12 cellular contexts compared by ENCODE assay signal in genomic region chr12:75892779-75893408, GRCh38.
DNase-seq lines count a peak whose midpoint lies in the region; ATAC-seq and TF ChIP-seq lines count a peak whose summit lies in the region.
"Had no signal": no experiment of that assay in that cellular context is flagged by ENCODE, and none has a peak within 500 bp of the region (broad histone marks: within the 10 kb centered on the region; RNA-seq: fewer than 3 reads in every experiment).

No MANE protein-coding gene starts in this region.

- no peak overlapping the region for H2BK12ac ChIP-seq in trophoblast cell (ENCODE audit: low read length)

- no peaks in the 10 kb centered on the region for H4K20me1 ChIP-seq in fibroblast of lung (ENCODE audit: control insufficient read depth, extremely low read depth, insufficient read depth, low read length)

- no peak overlapping the region for H3K4me3 ChIP-seq in HEK293 (ENCODE audit: low read depth, low read length)
- no peak overlapping the region for H3K4me3 ChIP-seq in fibroblast of lung (replicated peaks in 1 of 4; ENCODE audit: control extremely low read depth in 1 of 4, insufficient read depth in 1 of 4, low read depth in 3 of 4, low read length in 4 of 4)
- H3K4me3 ChIP-seq in trophoblast cell (ENCODE audit: low read depth, low read length): no peak overlapping the region
- H3K4me3 ChIP-seq in upper lobe of left lung: no peak overlapping the region

- no peak overlapping the region for H3K18ac ChIP-seq in trophoblast cell (ENCODE audit: low read length)

- H4K8ac ChIP-seq in trophoblast cell (ENCODE audit: low read depth, low read length): no peak overlapping the region

- H3K4me2 ChIP-seq in fibroblast of lung (ENCODE audit: extremely low read depth, insufficient read depth, low read length): no peak overlapping the region
- H3K4me2 ChIP-seq in trophoblast cell (ENCODE audit: low read length): no peak overlapping the region

- POLR2A ChIA-PET in HEK293 (lab: Yijun Ruan, JAX): no interaction called here

- H3K36me3 ChIP-seq in HEK293 (ENCODE audit: control insufficient read depth in 2 of 2, insufficient read depth in 1 of 2, low read length in 2 of 2): no peaks in the 10 kb centered on the region
- no peaks in the 10 kb centered on the region for H3K36me3 ChIP-seq in fibroblast of lung (ENCODE audit: control insufficient read depth, insufficient read depth, low read length)
- no peaks in the 10 kb centered on the region for H3K36me3 ChIP-seq in trophoblast cell (ENCODE audit: control insufficient read depth in 1 of 2, insufficient read depth in 2 of 2, low read length in 2 of 2)
- H3K36me3 ChIP-seq in upper lobe of left lung: no peaks in the 10 kb centered on the region

- no peak overlapping the region for H2AFZ ChIP-seq in fibroblast of lung (ENCODE audit: low read length)
- no peak overlapping the region for H2AFZ ChIP-seq in trophoblast cell (ENCODE audit: insufficient read depth, low read length, poor library complexity)

- no peak overlapping the region for H2AK5ac ChIP-seq in trophoblast cell (ENCODE audit: low read length)

- no peak for TF ChIP-seq CTCF in HEK293 (tag by site-specific recombination; IDR thresholded peaks at IDR 0.05)
- TF ChIP-seq CTCF in fibroblast of lung (conservative IDR thresholded peaks at IDR 0.05 in 1 of 2, IDR thresholded peaks at IDR 0.05 in 1 of 2; ENCODE audit: low read depth in 1 of 2, low read length in 2 of 2): no peak
- no peak for TF ChIP-seq CTCF in upper lobe of left lung (IDR thresholded peaks at IDR 0.05)

- CTCF ChIA-PET in HEK293 (lab: Yijun Ruan, JAX): interaction anchor here (0.6 to 1.4 kb wide), 2 partner anchors 10 to 167 kb away, joined by 3 to 4 read pairs; no protein-coding TSS in a partner anchor

- no peak for TF ChIP-seq EP300 in upper lobe of left lung (IDR thresholded peaks at IDR 0.05)

- H3K23ac ChIP-seq in trophoblast cell (ENCODE audit: low read length): no peak overlapping the region

- H3K4me1 ChIP-seq in HEK293 (ENCODE audit: control insufficient read depth, insufficient read depth, low read length) (no peaks in the 10 kb centered on the region; the same call in 1 of the 2 replicates), fibroblast of lung (ENCODE audit: control insufficient read depth, extremely low read depth, insufficient read depth, low read length) (peaks cover 3% of the 10 kb centered on the region), trophoblast cell (ENCODE audit: control insufficient read depth in 1 of 2, insufficient read depth in 2 of 2, low read length in 2 of 2) (peaks cover 3 to 4% of the 10 kb centered on the region in 2 experiments), upper lobe of left lung (no peaks in the 10 kb centered on the region)

- H4K12ac ChIP-seq in trophoblast cell (ENCODE audit: low read depth, low read length): no peak overlapping the region

- peak; percentile 32 for DNase-seq in SK-N-DZ (ENCODE audit: low spot score)
- peak; percentile 44 to 96 for DNase-seq in fibroblast of lung (ENCODE audit: low read depth in 2 of 2)
- peak; percentile 88 to 92 for DNase-seq in trophoblast cell
- no peak for DNase-seq in upper lobe of left lung
- no peak for DNase-seq in ecto neural progenitor cell (ENCODE audit: low spot score)
- DNase-seq: activated gamma-delta T cell, cortex of kidney, glutamatergic neuron, NCI-H1105, NCI-H526 treated with DMSO at 0.1 percent for 48 hours had no signal

- TF ChIP-seq POLR2A in upper lobe of left lung (IDR thresholded peaks at IDR 0.05): no peak

- H3K9me3 ChIP-seq in HEK293 (ENCODE audit: control insufficient read depth, insufficient read depth, low read depth, low read length) (no peaks in the 10 kb centered on the region), fibroblast of lung (ENCODE audit: control insufficient read depth, insufficient read depth, low read depth, low read length) (no peaks in the 10 kb centered on the region), trophoblast cell (ENCODE audit: insufficient read depth, low read depth, low read length) (no peaks in the 10 kb centered on the region), upper lobe of left lung (no peaks in the 10 kb centered on the region)

- no peak for ATAC-seq in upper lobe of left lung (ENCODE audit: low FRiP score in 2 of 2)
- ATAC-seq in HG02610 (IDR thresholded peaks at IDR 0.05; ENCODE audit: unreplicated experiment): no peak

- no peak overlapping the region for H2BK5ac ChIP-seq in trophoblast cell (ENCODE audit: low read depth, low read length, poor library complexity)

- H4K91ac ChIP-seq in trophoblast cell (ENCODE audit: low read depth, low read length): no peak overlapping the region

- no peak overlapping the region for H3K4ac ChIP-seq in trophoblast cell (ENCODE audit: low read depth, low read length)

- H3K79me1 ChIP-seq in trophoblast cell (ENCODE audit: low read length): no peaks in the 10 kb centered on the region

- no CpG with 5 or more reads among the region's 5 CpGs for WGBS in trophoblast cell (ENCODE audit: extremely low coverage, insufficient coverage, insufficient read length)
- 59 to 63% methylated on average over 5 of the region's 5 CpGs for WGBS in upper lobe of left lung, 2 donors

- no peaks in the 10 kb centered on the region for H3K79me2 ChIP-seq in fibroblast of lung (ENCODE audit: control insufficient read depth, insufficient read depth, low read length)
- no peaks in the 10 kb centered on the region for H3K79me2 ChIP-seq in trophoblast cell (ENCODE audit: control insufficient read depth, insufficient read depth, low read length, poor library complexity)

- H3K27ac ChIP-seq in HEK293 (ENCODE audit: extremely low read depth, low read depth, low read length) (no peak overlapping the region), fibroblast of lung (ENCODE audit: insufficient read depth, low read length) (no peak overlapping the region), trophoblast cell (ENCODE audit: low read depth, low read length) (no peak overlapping the region), upper lobe of left lung (no peak overlapping the region)

- H3K27me3 ChIP-seq in fibroblast of lung (ENCODE audit: control insufficient read depth, insufficient read depth, low read length) (no peaks in the 10 kb centered on the region), trophoblast cell (ENCODE audit: insufficient read depth, low read length) (no peaks in the 10 kb centered on the region), upper lobe of left lung (no peaks in the 10 kb centered on the region)

- no peak overlapping the region for H3K14ac ChIP-seq in trophoblast cell (ENCODE audit: low read length)

- H3K9ac ChIP-seq in fibroblast of lung (ENCODE audit: insufficient read depth, low read length) (no peak overlapping the region), trophoblast cell (ENCODE audit: low read length) (no peak overlapping the region)

- H2BK120ac ChIP-seq in trophoblast cell (ENCODE audit: insufficient read depth, low read length, poor library complexity): no peak overlapping the region

TF ChIP-seq in HEK293, 187 proteins besides CTCF, POLR2A, EP300 and RAD21:
- TF ChIP-seq ZFHX2 (tag by site-specific recombination; conservative IDR thresholded peaks at IDR 0.05): peak; percentile 69
- TF ChIP-seq EGR2 (tag by site-specific recombination; IDR thresholded peaks at IDR 0.05; ENCODE audit: low read depth): peak; percentile 84
- no peak for TF ChIP-seq ZNF426 (tag by site-specific recombination; IDR thresholded peaks at IDR 0.05)
- TF ChIP-seq SCRT2 (tag by site-specific recombination; IDR thresholded peaks at IDR 0.05): peak; percentile 26; the same call in 1 of the 2 replicates

Comparison
In these comparisons a context has a peak if more than half of its experiments do, and no peak if none do; other contexts are left out.
1. DNase-seq: peak in SK-N-DZ (single experiment), fibroblast of lung (2 of 2) and trophoblast cell (2 of 2); none in upper lobe of left lung (0 of 2) and ecto neural progenitor cell (single experiment).